ENCODE assay signal across 13 cellular contexts in the genomic region with DNA sequence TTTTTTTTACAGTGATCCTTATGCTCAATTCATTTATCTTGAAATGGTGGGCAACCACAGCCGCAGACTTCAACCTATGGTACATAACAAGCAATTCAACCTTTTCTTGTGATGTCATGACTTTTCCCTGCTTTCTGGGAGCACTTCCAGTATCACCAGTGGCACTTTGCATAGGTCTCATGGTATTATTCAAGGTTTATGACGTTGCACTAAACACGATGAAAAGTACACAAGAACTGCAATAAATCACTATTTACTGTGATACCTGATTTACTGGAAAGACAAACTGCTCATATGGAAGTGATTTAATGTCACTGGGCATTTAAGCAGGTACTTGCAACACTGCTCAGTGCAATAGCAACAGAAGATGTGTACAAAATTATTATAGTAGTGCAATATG.
DNase-seq lines count a peak whose midpoint lies in the region; ATAC-seq and TF ChIP-seq lines count a peak whose summit lies in the region.
"Had no signal": no experiment of that assay in that cellular context is flagged by ENCODE, and none has a peak within 500 bp of the region (broad histone marks: within the 10 kb centered on the region; RNA-seq: fewer than 3 reads in every experiment).

No MANE protein-coding gene starts in this region.

- 34% methylated on average over 3 of the region's 3 CpGs for WGBS in prostate gland

- H3K9me3 ChIP-seq in HEK293 (ENCODE audit: control insufficient read depth, insufficient read depth, low read depth, low read length) (no peaks in the 10 kb centered on the region), prostate gland (no peaks in the 10 kb centered on the region)

- H3K36me3 ChIP-seq in HEK293 (ENCODE audit: control insufficient read depth in 2 of 2, insufficient read depth in 1 of 2, low read length in 2 of 2), result no peaks in the 10 kb centered on the region; a peak in 1 of 3 replicates
- H3K36me3 ChIP-seq in prostate gland, result no peaks in the 10 kb centered on the region

- no peaks in the 10 kb centered on the region for H3K27me3 ChIP-seq in prostate gland (replicated peaks; ENCODE audit: insufficient read depth)

- intact Hi-C loops in prostate gland (cut with DNase I), result no loop called here

- TF ChIP-seq CTCF in HEK293 (tag by site-specific recombination; IDR thresholded peaks at IDR 0.05), result no peak
- TF ChIP-seq CTCF in VCaP (conservative IDR thresholded peaks at IDR 0.05), result no peak
- no peak for TF ChIP-seq CTCF in prostate gland (IDR thresholded peaks at IDR 0.05)

- POLR2A ChIA-PET in HEK293 (lab: Yijun Ruan, JAX), result no interaction called here

- CTCF ChIA-PET in HEK293 (lab: Yijun Ruan, JAX), result no interaction called here

- DNase-seq in DMS153 (lab: John Stamatoyannopoulos, UW) (peak; percentile 85), prostate gland (ENCODE audit: low spot score) (peak; percentile 19), OCI-M1 (lab: John Stamatoyannopoulos, UW) (no peak), HK-2 (ENCODE audit: unreplicated experiment) (no peak)
- DNase-seq: C1 segment of cervical spinal cord; Calu3; CD4-positive, alpha-beta T cell; DMS 273 treated with DMSO at 0.1 percent for 48 hours; GF-D8; HCEC 1CT had no signal

- H3K27ac ChIP-seq in HEK293 (ENCODE audit: extremely low read depth, low read depth, low read length) (no peak overlapping the region), VCaP (peak overlapping the region; percentile 63), prostate gland (no peak overlapping the region)

- no peak for TF ChIP-seq POLR2A in prostate gland (IDR thresholded peaks at IDR 0.05)

- H3K4me3 ChIP-seq in HEK293 (ENCODE audit: low read depth, low read length) (no peak overlapping the region), prostate gland (no peak overlapping the region)

- H3K4me1 ChIP-seq in HEK293 (ENCODE audit: control insufficient read depth, insufficient read depth, low read length) (no peaks in the 10 kb centered on the region), prostate gland (replicated peaks) (no peaks in the 10 kb centered on the region)

- no peak for ATAC-seq in HG02885 (IDR thresholded peaks at IDR 0.05; ENCODE audit: poor library complexity, unreplicated experiment)

TF ChIP-seq in HEK293, 187 proteins besides CTCF, POLR2A, EP300 and RAD21:
- TF ChIP-seq ZNF416 (tag by site-specific recombination; IDR thresholded peaks at IDR 0.05) (no peak), ZNF501 (tag by site-specific recombination; IDR thresholded peaks at IDR 0.05) (no peak), ZNF768 (tag by site-specific recombination; IDR thresholded peaks at IDR 0.05) (no peak), ZNF423 (tag by site-specific recombination; IDR thresholded peaks at IDR 0.05) (no peak), YY1 (tag by site-specific recombination; IDR thresholded peaks at IDR 0.05) (no peak), FEZF1 (tag by site-specific recombination; IDR thresholded peaks at IDR 0.05) (peak; percentile 88), ZNF76 (tag by site-specific recombination; IDR thresholded peaks at IDR 0.05; ENCODE audit: borderline replicate concordance, low read depth) (no peak), GLIS1 (tag by site-specific recombination; IDR thresholded peaks at IDR 0.05) (no peak), ZNF175 (tag by site-specific recombination; IDR thresholded peaks at IDR 0.05) (no peak), ZNF701 (tag by site-specific recombination; IDR thresholded peaks at IDR 0.05) (no peak), WT1 (tag by site-specific recombination; IDR thresholded peaks at IDR 0.05) (no peak), ZNF548 (tag by site-specific recombination; IDR thresholded peaks at IDR 0.05) (no peak), OSR2 (tag by site-specific recombination; IDR thresholded peaks at IDR 0.05) (0 out of 2 replicates have a peak, but pooled peaks have one; percentile 26), RBAK (tag by site-specific recombination; IDR thresholded peaks at IDR 0.05) (no peak), ZNF138 (tag by site-specific recombination; IDR thresholded peaks at IDR 0.05; ENCODE audit: borderline replicate concordance) (no peak), ZNF132 (tag by site-specific recombination; IDR thresholded peaks at IDR 0.05; ENCODE audit: borderline replicate concordance) (no peak), TRIM28 (IDR thresholded peaks at IDR 0.05; ENCODE audit: borderline replicate concordance, low read length) (no peak)
- TF ChIP-seq, protein P1, sequence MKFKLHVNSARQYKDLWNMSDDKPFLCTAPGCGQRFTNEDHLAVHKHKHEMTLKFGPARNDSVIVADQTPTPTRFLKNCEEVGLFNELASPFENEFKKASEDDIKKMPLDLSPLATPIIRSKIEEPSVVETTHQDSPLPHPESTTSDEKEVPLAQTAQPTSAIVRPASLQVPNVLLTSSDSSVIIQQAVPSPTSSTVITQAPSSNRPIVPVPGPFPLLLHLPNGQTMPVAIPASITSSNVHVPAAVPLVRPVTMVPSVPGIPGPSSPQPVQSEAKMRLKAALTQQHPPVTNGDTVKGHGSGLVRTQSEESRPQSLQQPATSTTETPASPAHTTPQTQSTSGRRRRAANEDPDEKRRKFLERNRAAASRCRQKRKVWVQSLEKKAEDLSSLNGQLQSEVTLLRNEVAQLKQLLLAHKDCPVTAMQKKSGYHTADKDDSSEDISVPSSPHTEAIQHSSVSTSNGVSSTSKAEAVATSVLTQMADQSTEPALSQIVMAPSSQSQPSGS (tag by site-specific recombination; IDR thresholded peaks at IDR 0.05; ENCODE audit: low read depth), result peak; percentile 78; the same call in 1 of the 2 replicates
- TF ChIP-seq, protein P2, sequence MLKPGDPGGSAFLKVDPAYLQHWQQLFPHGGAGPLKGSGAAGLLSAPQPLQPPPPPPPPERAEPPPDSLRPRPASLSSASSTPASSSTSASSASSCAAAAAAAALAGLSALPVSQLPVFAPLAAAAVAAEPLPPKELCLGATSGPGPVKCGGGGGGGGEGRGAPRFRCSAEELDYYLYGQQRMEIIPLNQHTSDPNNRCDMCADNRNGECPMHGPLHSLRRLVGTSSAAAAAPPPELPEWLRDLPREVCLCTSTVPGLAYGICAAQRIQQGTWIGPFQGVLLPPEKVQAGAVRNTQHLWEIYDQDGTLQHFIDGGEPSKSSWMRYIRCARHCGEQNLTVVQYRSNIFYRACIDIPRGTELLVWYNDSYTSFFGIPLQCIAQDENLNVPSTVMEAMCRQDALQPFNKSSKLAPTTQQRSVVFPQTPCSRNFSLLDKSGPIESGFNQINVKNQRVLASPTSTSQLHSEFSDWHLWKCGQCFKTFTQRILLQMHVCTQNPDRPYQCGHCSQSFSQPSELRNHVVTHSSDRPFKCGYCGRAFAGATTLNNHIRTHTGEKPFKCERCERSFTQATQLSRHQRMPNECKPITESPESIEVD (tag by site-specific recombination; IDR thresholded peaks at IDR 0.05), result peak; percentile 47; the same call in 1 of the 2 replicates
- TF ChIP-seq, protein P3, sequence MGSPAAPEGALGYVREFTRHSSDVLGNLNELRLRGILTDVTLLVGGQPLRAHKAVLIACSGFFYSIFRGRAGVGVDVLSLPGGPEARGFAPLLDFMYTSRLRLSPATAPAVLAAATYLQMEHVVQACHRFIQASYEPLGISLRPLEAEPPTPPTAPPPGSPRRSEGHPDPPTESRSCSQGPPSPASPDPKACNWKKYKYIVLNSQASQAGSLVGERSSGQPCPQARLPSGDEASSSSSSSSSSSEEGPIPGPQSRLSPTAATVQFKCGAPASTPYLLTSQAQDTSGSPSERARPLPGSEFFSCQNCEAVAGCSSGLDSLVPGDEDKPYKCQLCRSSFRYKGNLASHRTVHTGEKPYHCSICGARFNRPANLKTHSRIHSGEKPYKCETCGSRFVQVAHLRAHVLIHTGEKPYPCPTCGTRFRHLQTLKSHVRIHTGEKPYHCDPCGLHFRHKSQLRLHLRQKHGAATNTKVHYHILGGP (tag by site-specific recombination; IDR thresholded peaks at IDR 0.05), result peak; percentile 72
- TF ChIP-seq, protein P4, sequence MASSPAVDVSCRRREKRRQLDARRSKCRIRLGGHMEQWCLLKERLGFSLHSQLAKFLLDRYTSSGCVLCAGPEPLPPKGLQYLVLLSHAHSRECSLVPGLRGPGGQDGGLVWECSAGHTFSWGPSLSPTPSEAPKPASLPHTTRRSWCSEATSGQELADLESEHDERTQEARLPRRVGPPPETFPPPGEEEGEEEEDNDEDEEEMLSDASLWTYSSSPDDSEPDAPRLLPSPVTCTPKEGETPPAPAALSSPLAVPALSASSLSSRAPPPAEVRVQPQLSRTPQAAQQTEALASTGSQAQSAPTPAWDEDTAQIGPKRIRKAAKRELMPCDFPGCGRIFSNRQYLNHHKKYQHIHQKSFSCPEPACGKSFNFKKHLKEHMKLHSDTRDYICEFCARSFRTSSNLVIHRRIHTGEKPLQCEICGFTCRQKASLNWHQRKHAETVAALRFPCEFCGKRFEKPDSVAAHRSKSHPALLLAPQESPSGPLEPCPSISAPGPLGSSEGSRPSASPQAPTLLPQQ (tag by site-specific recombination; IDR thresholded peaks at IDR 0.05), result no peak
- TF ChIP-seq, protein P5, sequence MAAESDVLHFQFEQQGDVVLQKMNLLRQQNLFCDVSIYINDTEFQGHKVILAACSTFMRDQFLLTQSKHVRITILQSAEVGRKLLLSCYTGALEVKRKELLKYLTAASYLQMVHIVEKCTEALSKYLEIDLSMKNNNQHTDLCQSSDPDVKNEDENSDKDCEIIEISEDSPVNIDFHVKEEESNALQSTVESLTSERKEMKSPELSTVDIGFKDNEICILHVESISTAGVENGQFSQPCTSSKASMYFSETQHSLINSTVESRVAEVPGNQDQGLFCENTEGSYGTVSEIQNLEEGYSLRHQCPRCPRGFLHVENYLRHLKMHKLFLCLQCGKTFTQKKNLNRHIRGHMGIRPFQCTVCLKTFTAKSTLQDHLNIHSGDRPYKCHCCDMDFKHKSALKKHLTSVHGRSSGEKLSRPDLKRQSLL (tag by site-specific recombination; IDR thresholded peaks at IDR 0.05), result no peak
TF ChIP-seq in HEK293: peak in this region for 5.

Comparison
In these comparisons a context has a peak if more than half of its experiments do, and no peak if none do; other contexts are left out.
1. DNase-seq: peak in DMS153 (single experiment) and prostate gland (single experiment); none in OCI-M1 (single experiment) and HK-2 (single experiment).